In genomic region chr1:29123871-29124365, GRCh38 we compare ENCODE assay signal across 8 cellular contexts. TPM values are rescaled to one million over a fixed set of nuclear protein-coding genes. Genes with fewer than 3 reads are reported as not detected.
DNase-seq lines count a peak whose midpoint lies in the region; ATAC-seq and TF ChIP-seq lines count a peak whose summit lies in the region.

TMEM200B (minus strand) TSS chr1:29123903; CDS start chr1:29121828, 2,075 bp downstream.

- WGBS in endodermal cell (ENCODE audit: insufficient coverage in 1 of 2, insufficient read length in 1 of 2), 2 experiments, result 0 to 5% methylated on average over 4 to 50 of the region's 50 CpGs

- H3K4me2 ChIP-seq in OCI-LY7 (ENCODE audit: low read length), result peak within 1 kb of the TSS; percentile 66

- H3K27ac ChIP-seq in CD4-positive, alpha-beta memory T cell (ENCODE audit: low read depth, low read length), result peak within 1 kb of the TSS; percentile 0
- H3K27ac ChIP-seq in OCI-LY7 (ENCODE audit: low read depth, low read length, poor library complexity, severe bottlenecking) (no peak within 1 kb of the TSS), endodermal cell (ENCODE audit: low read depth, low read length) (no peak within 1 kb of the TSS)

- CTCF ChIA-PET in CD4-positive, alpha-beta memory T cell (lab: Charles Lee; ENCODE audit: partially characterized antibody), result interaction anchor here (0.6 to 1.7 kb wide), 3 partner anchors 11 to 242 kb away, joined by 3 to 8 read pairs (median 4); no protein-coding TSS in a partner anchor
- CTCF ChIA-PET in OCI-LY7 (lab: Charles Lee; ENCODE audit: unreplicated experiment), result no interaction called here

- H3K4me1 ChIP-seq in CD4-positive, alpha-beta memory T cell (ENCODE audit: insufficient read depth, low read length), result peaks cover 25% of the 10 kb centered on the region
- H3K4me1 ChIP-seq in OCI-LY7 (ENCODE audit: insufficient read depth, low read length, poor library complexity, severe bottlenecking) (no peaks in the 10 kb centered on the region), endodermal cell (ENCODE audit: control insufficient read depth, insufficient read depth, low read length) (peaks cover 8% of the 10 kb centered on the region)

- peaks cover 3 to 21% (median 11%) of the 10 kb centered on the region in 4 donors for H3K4me1 Mint-ChIP-seq in CD4-positive, alpha-beta memory T cell
- H3K4me1 Mint-ChIP-seq in endodermal cell (peaks cover 12% of the 10 kb centered on the region), natural killer cell (peaks cover 8 to 18% of the 10 kb centered on the region in 2 donors)

- H3K9ac ChIP-seq in endodermal cell (ENCODE audit: extremely low read depth, low read length, poor library complexity, severe bottlenecking), result peak within 1 kb of the TSS; percentile 90

- POLR2A ChIA-PET in CD4-positive, alpha-beta memory T cell (lab: Charles Lee; ENCODE audit: partially characterized antibody), result interaction anchor here (0.6 to 1.3 kb wide), 6 partner anchors 10 to 542 kb away, joined by 3 to 8 read pairs (median 4); partner anchors contain the start of gene SRSF4
- POLR2A ChIA-PET in OCI-LY7 (lab: Charles Lee), result interaction anchor here (0.7 kb wide), 1 partner anchor 75 kb away, joined by 3 read pairs; no protein-coding TSS in a partner anchor

- intact Hi-C loops in CD4-positive, alpha-beta memory T cell (cut with micrococcal nuclease), result loop anchor here (10.0 kb wide), 1 partner anchor 61 kb away; the partner anchor contains the start of gene SRSF4
- intact Hi-C loops in OCI-LY7 (cut with micrococcal nuclease; ENCODE audit: unreplicated experiment) (no loop called here), natural killer cell (cut with micrococcal nuclease) (loop anchor here (5.0 kb wide), 1 partner anchor 242 kb away; no protein-coding TSS in a partner anchor)

- H3K27ac Mint-ChIP-seq in CD4-positive, alpha-beta memory T cell, result peak within 1 kb of the TSS in 1 of 7 donors; percentile 36
- peak within 1 kb of the TSS; percentile 90 for H3K27ac Mint-ChIP-seq in endodermal cell
- peak within 1 kb of the TSS in 1 of 2 donors; percentile 73 for H3K27ac Mint-ChIP-seq in natural killer cell

- peak within 1 kb of the TSS; percentile 77 to 82 (median 80) for H3K4me3 Mint-ChIP-seq in CD4-positive, alpha-beta memory T cell
- H3K4me3 Mint-ChIP-seq in endodermal cell, result peak within 1 kb of the TSS; percentile 79
- peak within 1 kb of the TSS; percentile 92 for H3K4me3 Mint-ChIP-seq in natural killer cell

- H2AFZ ChIP-seq in OCI-LY7 (ENCODE audit: low read length), result no peak within 1 kb of the TSS

- no peak for DNase-seq in CD4-positive, alpha-beta memory T cell
- DNase-seq in OCI-LY7 (ENCODE audit: low spot score), result no peak
- peak; percentile 76 for DNase-seq in endodermal cell
- DNase-seq in natural killer cell, result no peak
- DNase-seq in NCI-H1092 treated with DMSO at 0.1 percent for 48 hours (lab: John Stamatoyannopoulos, UW), result no peak
- no peak for DNase-seq in COLO668 (lab: John Stamatoyannopoulos, UW; ENCODE audit: unreplicated experiment)
- DNase-seq in DMS114 treated with DMSO at 0.1 percent for 48 hours (lab: John Stamatoyannopoulos, UW; ENCODE audit: unreplicated experiment), result no peak

- H3K27me3 ChIP-seq in CD4-positive, alpha-beta memory T cell (ENCODE audit: insufficient read depth, low read length), result no peaks in the 10 kb centered on the region
- H3K27me3 ChIP-seq in endodermal cell (ENCODE audit: control insufficient read depth, insufficient read depth, low read length, poor library complexity, severe bottlenecking), result no peaks in the 10 kb centered on the region

- ATAC-seq in natural killer cell (peak in 2 of 3 donors; percentile 12 to 15), HG03045 (IDR thresholded peaks at IDR 0.05; ENCODE audit: unreplicated experiment) (no peak)

- no peaks in the 10 kb centered on the region for H3K36me3 ChIP-seq in CD4-positive, alpha-beta memory T cell (ENCODE audit: insufficient read depth, low read length)
- no peaks in the 10 kb centered on the region for H3K36me3 ChIP-seq in OCI-LY7 (ENCODE audit: insufficient read depth, low read length)
- peaks cover 7% of the 10 kb centered on the region for H3K36me3 ChIP-seq in endodermal cell (ENCODE audit: control insufficient read depth, insufficient read depth, low read length)

- H3K4me3 ChIP-seq in CD4-positive, alpha-beta memory T cell (ENCODE audit: low read length in 2 of 2), result peak within 1 kb of the TSS; percentile 52 to 55
- H3K4me3 ChIP-seq in OCI-LY7 (ENCODE audit: low read depth, low read length, poor library complexity, severe bottlenecking) (peak within 1 kb of the TSS; percentile 61), endodermal cell (ENCODE audit: low read length) (peak within 1 kb of the TSS; percentile 86)

- no peaks in the 10 kb centered on the region for H3K9me3 ChIP-seq in CD4-positive, alpha-beta memory T cell (ENCODE audit: control insufficient read depth in 1 of 2, low read length in 2 of 2)
- H3K9me3 ChIP-seq in OCI-LY7 (ENCODE audit: low read length) (no peaks in the 10 kb centered on the region), endodermal cell (ENCODE audit: control insufficient read depth, low read length) (no peaks in the 10 kb centered on the region)

- H3K9me3 Mint-ChIP-seq in CD4-positive, alpha-beta memory T cell, result peaks cover 0 to 5% (median 0%) of the 10 kb centered on the region in 8 donors
- H3K9me3 Mint-ChIP-seq in endodermal cell (no peaks in the 10 kb centered on the region), natural killer cell (no peaks in the 10 kb centered on the region)

- H4K20me1 ChIP-seq in OCI-LY7 (ENCODE audit: insufficient read depth, low read length), result no peaks in the 10 kb centered on the region

- no peaks in the 10 kb centered on the region for H3K79me2 ChIP-seq in OCI-LY7 (ENCODE audit: insufficient read depth, low read depth, low read length)

- H3K27me3 Mint-ChIP-seq in CD4-positive, alpha-beta memory T cell, result peaks cover 5 to 19% of the 10 kb centered on the region in 2 donors
- H3K27me3 Mint-ChIP-seq in endodermal cell (ENCODE audit: insufficient read depth) (peaks cover 4% of the 10 kb centered on the region), natural killer cell (ENCODE audit: low read depth in 2 of 2) (peaks cover 8 to 15% of the 10 kb centered on the region in 2 donors)

- BruUV-seq in OCI-LY7 (replicated peaks; lab: Mats Ljungman, UMichigan), result no TSS peak

- H3K36me3 Mint-ChIP-seq in CD4-positive, alpha-beta memory T cell, result peaks cover 9 to 13% of the 10 kb centered on the region in 2 donors
- peaks cover 6% of the 10 kb centered on the region for H3K36me3 Mint-ChIP-seq in endodermal cell (ENCODE audit: low read depth)
- H3K36me3 Mint-ChIP-seq in natural killer cell, result no peaks in the 10 kb centered on the region

- H3K9me2 ChIP-seq in OCI-LY7 (ENCODE audit: insufficient read depth, low read length), result no peaks in the 10 kb centered on the region

- TF ChIP-seq CTCF in OCI-LY7 (conservative IDR thresholded peaks at IDR 0.05; ENCODE audit: low read length) (no peak), endodermal cell (conservative IDR thresholded peaks at IDR 0.05) (no peak), natural killer cell (IDR thresholded peaks at IDR 0.05) (no peak)

RNA-seq across cellular contexts. Expression of gene TMEM200B, which starts in this region (rescaled TPM):
- not detected for total RNA-seq in CD4-positive, alpha-beta memory T cell
- under 1 TPM in 1 of 2 donors, not detected in 1; 0.24 TPM for polyA plus RNA-seq in CD4-positive, alpha-beta memory T cell
- not detected in 2 replicates for total RNA-seq in OCI-LY7 (2014; rRNA removed; shearing (Covaris generic))
- total RNA-seq in OCI-LY7 (2022), result not detected in 2 replicates
- total RNA-seq in endodermal cell, result 10 to 100 TPM; 36.0 to 49.4 TPM
- 8.4 TPM for polyA plus RNA-seq in endodermal cell (2013, experiment 1 of 2)
- 8.4 TPM for polyA plus RNA-seq in endodermal cell (2013, experiment 2 of 2)
- total RNA-seq in natural killer cell, result not detected

Comparison
In these comparisons a context has a peak if more than half of its experiments do, and no peak if none do; other contexts are left out.
1. RNA of gene TMEM200B (total RNA-seq): 36.0 to 49.4 TPM in endodermal cell; not detected in CD4-positive, alpha-beta memory T cell, not detected in OCI-LY7 and not detected in natural killer cell; every median in the first group is over 10 times any median in the second.
2. Peak in ATAC-seq in natural killer cell; RNA of the gene not detected or under 1 TPM.
3. Peak in every context shown above with its lines, with median percentiles within 50 percentile points of each other: H3K4me3 ChIP-seq and H3K4me3 Mint-ChIP-seq.